ENCODE assay signal across 8 cellular contexts in the genomic region with DNA sequence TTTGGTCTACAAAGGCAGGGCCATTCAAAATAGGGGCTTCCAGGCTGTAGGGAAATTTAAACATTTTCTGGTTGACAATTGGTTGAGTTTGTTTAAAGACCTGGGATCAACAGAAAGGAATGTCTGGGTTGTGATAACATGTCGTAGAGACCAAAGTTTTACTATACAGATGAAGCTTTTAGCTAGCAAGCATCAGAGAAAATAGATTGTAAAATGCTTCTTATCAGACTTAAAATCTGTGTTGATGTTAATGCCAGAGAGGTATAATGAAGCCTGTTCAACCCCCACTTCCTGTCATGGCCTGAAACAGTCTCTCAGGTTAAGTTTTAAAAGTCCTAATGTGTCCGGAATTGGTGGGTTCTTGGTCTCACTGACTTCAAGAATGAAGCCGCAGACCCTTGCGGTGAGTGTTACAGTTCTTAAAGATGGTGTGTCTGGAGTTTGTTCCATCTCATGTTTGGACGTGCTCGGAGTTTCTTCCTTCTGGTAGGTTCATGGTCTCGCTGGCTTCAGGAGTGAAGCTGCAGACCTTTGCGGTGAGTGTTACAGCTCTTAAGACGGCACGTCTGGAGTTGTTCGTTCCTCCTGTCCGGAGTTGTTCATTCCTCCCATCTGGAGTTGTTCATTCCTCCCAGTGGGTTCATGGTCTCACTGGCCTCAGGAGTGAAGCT.
A peak's percentile ranks its signal among the peaks of the same experiment; 100 is the strongest.
DNase-seq lines count a peak whose midpoint lies in the region; ATAC-seq, FAIRE-seq and TF ChIP-seq lines count a peak whose summit lies in the region.
"Not testable (repeated sequence)": the region's sequence is repeated elsewhere in the genome, so short reads cannot be mapped to it uniquely, and the experiment has no call there.

No MANE protein-coding gene starts in this region.

- peak in 4 of 5 donors; percentile 16 to 30 (median 22) for DNase-seq in CD4-positive, alpha-beta memory T cell
- not testable (repeated sequence) for DNase-seq in HTR-8/SVneo (ENCODE audit: insufficient read length, low spot score); RWPE2 (ENCODE audit: low spot score); activated CD8-positive, alpha-beta T cell treated with anti-CD3 and anti-CD28 coated beads for 36 hours; body of pancreas; hepatocyte (ENCODE audit: low spot score); progenitor cell of endocrine pancreas (ENCODE audit: low spot score, unreplicated experiment)
- DNase-seq in naive thymus-derived CD4-positive, alpha-beta T cell = peak in 6 of 9 donors; percentile 10 to 53 (median 33)

- peak overlapping the region; percentile 29 to 91 (median 63) for H3K27ac Mint-ChIP-seq in CD4-positive, alpha-beta memory T cell
- peak overlapping the region; percentile 72 for H3K27ac Mint-ChIP-seq in activated CD8-positive, alpha-beta T cell treated with anti-CD3 and anti-CD28 coated beads for 36 hours
- peak overlapping the region in 8 of 9 donors; percentile 45 to 97 (median 85) for H3K27ac Mint-ChIP-seq in naive thymus-derived CD4-positive, alpha-beta T cell
- peak overlapping the region; percentile 82 for H3K27ac Mint-ChIP-seq in progenitor cell of endocrine pancreas

- H3K36me3 Mint-ChIP-seq in CD4-positive, alpha-beta memory T cell; activated CD8-positive, alpha-beta T cell treated with anti-CD3 and anti-CD28 coated beads for 36 hours (ENCODE audit: low read depth); progenitor cell of endocrine pancreas (ENCODE audit: insufficient read depth): not testable (repeated sequence)
- H3K36me3 Mint-ChIP-seq in naive thymus-derived CD4-positive, alpha-beta T cell = peaks cover 0 to 28% (median 0%) of the 10 kb centered on the region in 5 donors

- H3K27me3 ChIP-seq in CD4-positive, alpha-beta memory T cell (ENCODE audit: insufficient read depth, low read length); RWPE2 (ENCODE audit: insufficient read depth, poor library complexity, severe bottlenecking); body of pancreas; hepatocyte; naive thymus-derived CD4-positive, alpha-beta T cell (ENCODE audit: control insufficient read depth in 2 of 2, insufficient read depth in 2 of 2, low read length in 2 of 2): not testable (repeated sequence)

- ATAC-seq in RWPE2 (ENCODE audit: low read depth); activated CD8-positive, alpha-beta T cell treated with anti-CD3 and anti-CD28 coated beads for 36 hours; body of pancreas; naive thymus-derived CD4-positive, alpha-beta T cell: not testable (repeated sequence)

- not testable (repeated sequence) for H4K20me1 ChIP-seq in hepatocyte (ENCODE audit: insufficient read depth, poor library complexity, severe bottlenecking)

- not testable (repeated sequence) for H3K79me2 ChIP-seq in hepatocyte

- not testable (repeated sequence) for H3K27ac ChIP-seq in CD4-positive, alpha-beta memory T cell (ENCODE audit: low read depth, low read length); naive thymus-derived CD4-positive, alpha-beta T cell (ENCODE audit: low read depth, low read length)
- H3K27ac ChIP-seq in RWPE2 (ENCODE audit: poor library complexity, severe bottlenecking) (peak overlapping the region; percentile 96), body of pancreas (peak overlapping the region in 3 of 4 donors; percentile 31 to 75 (median 52)), hepatocyte (peak overlapping the region; percentile 68)

- intact Hi-C loops in CD4-positive, alpha-beta memory T cell (cut with micrococcal nuclease); activated CD8-positive, alpha-beta T cell treated with anti-CD3 and anti-CD28 coated beads for 36 hours (cut with micrococcal nuclease); body of pancreas (cut with DNase I): not testable (repeated sequence)
- intact Hi-C loops in naive thymus-derived CD4-positive, alpha-beta T cell (cut with micrococcal nuclease) = loop anchor here in 1 of 2 donors (2.0 kb wide), 3 partner anchors 15 to 81 kb away; no protein-coding TSS in a partner anchor

- H3K4me3 ChIP-seq in CD4-positive, alpha-beta memory T cell (ENCODE audit: low read length in 2 of 2); RWPE2 (ENCODE audit: severe bottlenecking); body of pancreas; hepatocyte; naive thymus-derived CD4-positive, alpha-beta T cell (ENCODE audit: low read length): not testable (repeated sequence)

- peaks cover 20 to 44% (median 24%) of the 10 kb centered on the region in 4 donors for H3K4me1 Mint-ChIP-seq in CD4-positive, alpha-beta memory T cell
- peaks cover 33% of the 10 kb centered on the region for H3K4me1 Mint-ChIP-seq in activated CD8-positive, alpha-beta T cell treated with anti-CD3 and anti-CD28 coated beads for 36 hours (ENCODE audit: low read depth)
- peaks cover 17 to 53% (median 41%) of the 10 kb centered on the region in 7 donors for H3K4me1 Mint-ChIP-seq in naive thymus-derived CD4-positive, alpha-beta T cell
- H3K4me1 Mint-ChIP-seq in progenitor cell of endocrine pancreas (ENCODE audit: low read depth) = peaks cover 34% of the 10 kb centered on the region

- POLR2A ChIA-PET in CD4-positive, alpha-beta memory T cell (lab: Charles Lee; ENCODE audit: partially characterized antibody) = interaction anchor here (0.9 to 2.8 kb wide), 3 partner anchors 12 to 330 kb away, joined by 3 to 11 read pairs (median 9); a partner anchor contains a TSS
- POLR2A ChIA-PET in activated CD8-positive, alpha-beta T cell treated with anti-CD3 and anti-CD28 coated beads for 36 hours (lab: Charles Lee) = not testable (repeated sequence)
- POLR2A ChIA-PET in naive thymus-derived CD4-positive, alpha-beta T cell (lab: Charles Lee) = interaction anchor here (1.5 to 1.6 kb wide), 2 partner anchors 13 to 330 kb away, joined by 3 to 4 read pairs; no protein-coding TSS in a partner anchor

- peak; percentile 77 for FAIRE-seq in HTR-8/SVneo (lab: Jason Lieb, UNC)

- H2AFZ ChIP-seq in hepatocyte = peak overlapping the region; percentile 46

- H3K4me1 ChIP-seq in CD4-positive, alpha-beta memory T cell (ENCODE audit: insufficient read depth, low read length) = peaks cover 23% of the 10 kb centered on the region
- H3K4me1 ChIP-seq in RWPE2 (ENCODE audit: insufficient read depth, poor library complexity, severe bottlenecking) (peaks cover 32% of the 10 kb centered on the region), body of pancreas (peaks cover 29% of the 10 kb centered on the region), hepatocyte (ENCODE audit: insufficient read depth) (peaks cover 20% of the 10 kb centered on the region)
- H3K4me1 ChIP-seq in naive thymus-derived CD4-positive, alpha-beta T cell (ENCODE audit: control insufficient read depth in 2 of 2, insufficient read depth in 2 of 2, low read length in 2 of 2) = peaks cover 3 to 19% of the 10 kb centered on the region in 2 donors

- not testable (repeated sequence) for H3K9me2 ChIP-seq in hepatocyte (replicated peaks; ENCODE audit: insufficient read depth)

- H3K27me3 Mint-ChIP-seq in CD4-positive, alpha-beta memory T cell; activated CD8-positive, alpha-beta T cell treated with anti-CD3 and anti-CD28 coated beads for 36 hours; naive thymus-derived CD4-positive, alpha-beta T cell; progenitor cell of endocrine pancreas: not testable (repeated sequence)

- not testable (repeated sequence) for H3K9me3 ChIP-seq in CD4-positive, alpha-beta memory T cell (ENCODE audit: control insufficient read depth in 1 of 2, low read length in 2 of 2); RWPE2 (ENCODE audit: severe bottlenecking); body of pancreas; hepatocyte (ENCODE audit: low read depth); naive thymus-derived CD4-positive, alpha-beta T cell (ENCODE audit: control insufficient read depth in 2 of 3, low read length in 3 of 3)

- H3K9me3 Mint-ChIP-seq in CD4-positive, alpha-beta memory T cell = peaks cover 2 to 12% (median 5%) of the 10 kb centered on the region in 8 donors
- H3K9me3 Mint-ChIP-seq in activated CD8-positive, alpha-beta T cell treated with anti-CD3 and anti-CD28 coated beads for 36 hours = peaks cover 15% of the 10 kb centered on the region
- peaks cover 0 to 19% (median 1%) of the 10 kb centered on the region in 11 donors for H3K9me3 Mint-ChIP-seq in naive thymus-derived CD4-positive, alpha-beta T cell
- peaks cover 19% of the 10 kb centered on the region for H3K9me3 Mint-ChIP-seq in progenitor cell of endocrine pancreas (ENCODE audit: low read depth)

- TF ChIP-seq POLR2A in body of pancreas (IDR thresholded peaks at IDR 0.05) = not testable (repeated sequence)

- H3K4me2 ChIP-seq in hepatocyte = peak overlapping the region; percentile 60

- H3K4me3 Mint-ChIP-seq in CD4-positive, alpha-beta memory T cell = peak overlapping the region in 7 of 8 donors; percentile 27 to 69 (median 59)
- H3K4me3 Mint-ChIP-seq in activated CD8-positive, alpha-beta T cell treated with anti-CD3 and anti-CD28 coated beads for 36 hours; progenitor cell of endocrine pancreas (ENCODE audit: low read depth): not testable (repeated sequence)
- H3K4me3 Mint-ChIP-seq in naive thymus-derived CD4-positive, alpha-beta T cell = peak overlapping the region in 8 of 10 donors; percentile 38 to 65 (median 58)

- not testable (repeated sequence) for TF ChIP-seq CTCF in RWPE2 (IDR thresholded peaks at IDR 0.05; ENCODE audit: poor library complexity, severe bottlenecking); activated CD8-positive, alpha-beta T cell treated with anti-CD3 and anti-CD28 coated beads for 36 hours (IDR thresholded peaks at IDR 0.05); body of pancreas (IDR thresholded peaks at IDR 0.05); hepatocyte (IDR thresholded peaks at IDR 0.05; ENCODE audit: poor library complexity); progenitor cell of endocrine pancreas (IDR thresholded peaks at IDR 0.05; ENCODE audit: unreplicated experiment)

- CTCF ChIA-PET in CD4-positive, alpha-beta memory T cell (lab: Charles Lee; ENCODE audit: partially characterized antibody) = interaction anchor here (0.9 to 5.8 kb wide), 8 partner anchors 9 to 89 kb away, joined by 3 to 65 read pairs (median 4); no protein-coding TSS in a partner anchor
- CTCF ChIA-PET in activated CD8-positive, alpha-beta T cell treated with anti-CD3 and anti-CD28 coated beads for 36 hours (lab: Charles Lee) = interaction anchor here (1.3 kb wide), 1 partner anchor 15 kb away, joined by 4 read pairs; no protein-coding TSS in a partner anchor
- CTCF ChIA-PET in naive thymus-derived CD4-positive, alpha-beta T cell (lab: Charles Lee) = interaction anchor here (1.2 to 2.7 kb wide), 3 partner anchors 12 to 51 kb away, joined by 3 to 15 read pairs (median 6); no protein-coding TSS in a partner anchor

- H3K36me3 ChIP-seq in CD4-positive, alpha-beta memory T cell (ENCODE audit: insufficient read depth, low read length); RWPE2 (ENCODE audit: low read depth); body of pancreas (replicated peaks in 1 of 2; ENCODE audit: insufficient read depth in 1 of 2, low read depth in 2 of 2); hepatocyte (replicated peaks; ENCODE audit: insufficient read depth, low read depth); naive thymus-derived CD4-positive, alpha-beta T cell (ENCODE audit: control insufficient read depth in 2 of 3, insufficient read depth in 3 of 3, low read length in 3 of 3): not testable (repeated sequence)

- 85 to 86% methylated on average over 12 of the region's 12 CpGs for WGBS in body of pancreas, 2 donors
- 47% methylated on average over 12 of the region's 12 CpGs for WGBS in hepatocyte (ENCODE audit: low lambda C conversion rate, missing lambda C conversion rate)
